Comparison of ENCODE assay signal across 17 cellular contexts in the genomic region with DNA sequence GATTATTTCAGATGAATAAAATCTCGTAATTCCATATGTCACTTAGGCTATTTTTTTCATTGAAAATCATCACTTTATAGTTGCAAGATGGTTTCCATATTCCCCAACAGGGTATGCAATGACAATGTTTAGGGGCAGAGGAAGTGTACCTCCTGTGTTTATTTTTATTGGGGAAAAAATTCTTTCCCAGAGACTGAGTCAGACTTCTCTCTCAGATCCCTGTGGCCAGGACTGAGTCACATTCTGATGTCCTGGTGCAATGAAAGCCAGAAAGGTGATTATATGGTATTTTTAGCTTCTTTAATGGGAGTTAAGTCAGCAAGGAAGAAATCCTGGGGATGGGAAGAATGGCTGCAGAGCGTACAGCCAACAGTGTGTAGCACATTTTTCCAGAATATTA.
DNase-seq lines count a peak whose midpoint lies in the region; ATAC-seq and TF ChIP-seq lines count a peak whose summit lies in the region.
"Had no signal": no experiment of that assay in that cellular context is flagged by ENCODE, and none has a peak within 500 bp of the region (broad histone marks: within the 10 kb centered on the region; RNA-seq: fewer than 3 reads in every experiment).

No MANE protein-coding gene starts in this region.

- no peak overlapping the region for H3K18ac ChIP-seq in mesenchymal stem cell (ENCODE audit: low read depth in 1 of 2, low read length in 2 of 2)

- H2AFZ ChIP-seq in mesenchymal stem cell (ENCODE audit: low read depth, low read length): no peak overlapping the region

- peaks cover 15% of the 10 kb centered on the region for H3K4me1 ChIP-seq in SJSA1 (replicated peaks)
- no peaks in the 10 kb centered on the region for H3K4me1 ChIP-seq in mesenchymal stem cell (ENCODE audit: control insufficient read depth, insufficient read depth, low read depth, low read length)
- no peaks in the 10 kb centered on the region for H3K4me1 ChIP-seq in A673 (ENCODE audit: insufficient read depth, low read length, poor library complexity, severe bottlenecking)

- H3K14ac ChIP-seq in mesenchymal stem cell (ENCODE audit: low read length in 2 of 2): no peak overlapping the region

- no TSS peak for BruUV-seq in A673 (replicated peaks; lab: Mats Ljungman, UMichigan)

- H3K9ac ChIP-seq in mesenchymal stem cell (ENCODE audit: low read length): no peak overlapping the region
- H3K9ac ChIP-seq: SK-N-SH had no signal

- no peak overlapping the region for H2BK5ac ChIP-seq in mesenchymal stem cell (ENCODE audit: low read depth, low read length, poor library complexity, severe bottlenecking)

- DNase-seq in ELR (ENCODE audit: low read depth) (peak; percentile 4), LHCN-M2 (ENCODE audit: low read depth) (peak; percentile 82), SJSA1 (ENCODE audit: low read depth in 1 of 2, low spot score in 2 of 2) (peak; percentile 52 to 64), iris pigment epithelial cell (ENCODE audit: low read depth) (peak; percentile 6), mesenchymal stem cell (no peak), A673 (ENCODE audit: low spot score) (no peak)
- DNase-seq in stimulated activated CD4-positive, alpha-beta T cell treated with anti-CD3 and anti-CD28 coated beads, Interleukin-2, amount 100 ng/mL, for 48 hours: no peak
- DNase-seq: CD4-positive, CD25-positive, alpha-beta regulatory T cell; EL; H9; NCI-H1092 treated with DMSO at 0.1 percent for 48 hours; NCI-H2081 treated with DMSO at 0.1 percent for 48 hours; NCI-H2227 treated with DMSO at 0.1 percent for 48 hours; NCI-H526; SK-N-SH; T-cell had no signal

- H3K9me3 ChIP-seq in SJSA1 (replicated peaks): no peaks in the 10 kb centered on the region
- peaks cover 11% of the 10 kb centered on the region for H3K9me3 ChIP-seq in mesenchymal stem cell (ENCODE audit: control insufficient read depth, low read length)
- peaks cover 23% of the 10 kb centered on the region for H3K9me3 ChIP-seq in A673 (ENCODE audit: low read depth, low read length, poor library complexity, severe bottlenecking)
- H3K9me3 ChIP-seq: SK-N-SH had no signal

- H3K36me3 ChIP-seq in SJSA1 (no peaks in the 10 kb centered on the region), mesenchymal stem cell (ENCODE audit: control insufficient read depth in 1 of 2, insufficient read depth in 2 of 2, low read depth in 1 of 2, low read length in 2 of 2) (no peaks in the 10 kb centered on the region), A673 (ENCODE audit: insufficient read depth, low read length, poor library complexity, severe bottlenecking) (no peaks in the 10 kb centered on the region)

- no peak overlapping the region for H3K4me2 ChIP-seq in mesenchymal stem cell (ENCODE audit: low read length, poor library complexity, severe bottlenecking)
- H3K4me2 ChIP-seq: SK-N-SH had no signal

- no peak overlapping the region for H2BK120ac ChIP-seq in mesenchymal stem cell (ENCODE audit: low read depth, low read length)

- no peak for ATAC-seq in GM18505 (IDR thresholded peaks at IDR 0.05; ENCODE audit: unreplicated experiment)
- ATAC-seq: T-cell had no signal

- intact Hi-C loops in A673 (cut with micrococcal nuclease; ENCODE audit: unreplicated experiment): no loop called here

- H3K23ac ChIP-seq in mesenchymal stem cell (ENCODE audit: low read length in 2 of 2): no peak overlapping the region

- no peaks in the 10 kb centered on the region for H3K79me1 ChIP-seq in mesenchymal stem cell (replicated peaks; ENCODE audit: low read length, poor library complexity, severe bottlenecking)

- POLR2A ChIA-PET in A673 (lab: Charles Lee; ENCODE audit: low non-redundant PET): no interaction called here

- TF ChIP-seq POLR2A in GM18505 (IDR thresholded peaks at IDR 0.05; ENCODE audit: borderline replicate concordance, extremely low read depth, insufficient read depth, insufficient read length): no peak

- no peak overlapping the region for H4K8ac ChIP-seq in mesenchymal stem cell (ENCODE audit: low read length)

- H3K4ac ChIP-seq in mesenchymal stem cell (ENCODE audit: low read depth in 1 of 2, low read length in 2 of 2): no peak overlapping the region

- no CpG with 5 or more reads among the region's 2 CpGs for WGBS in mesenchymal stem cell

- H2BK15ac ChIP-seq in mesenchymal stem cell (ENCODE audit: low read depth, poor library complexity, severe bottlenecking): no peak overlapping the region

- H2AK5ac ChIP-seq in mesenchymal stem cell (ENCODE audit: low read length, severe bottlenecking): no peak overlapping the region

- TF ChIP-seq CTCF in A673 (conservative IDR thresholded peaks at IDR 0.05; ENCODE audit: low read depth, low read length): no peak

- peak overlapping the region; percentile 59 for H3K27ac ChIP-seq in SJSA1
- no peak overlapping the region for H3K27ac ChIP-seq in mesenchymal stem cell (ENCODE audit: low read length, poor library complexity, severe bottlenecking)
- no peak overlapping the region for H3K27ac ChIP-seq in A673 (ENCODE audit: low read depth, low read length, poor library complexity, severe bottlenecking)

- H3K27me3 ChIP-seq in SJSA1 (replicated peaks): no peaks in the 10 kb centered on the region; the same call in 1 of the 2 replicates
- no peaks in the 10 kb centered on the region for H3K27me3 ChIP-seq in mesenchymal stem cell (ENCODE audit: control insufficient read depth in 1 of 2, insufficient read depth in 1 of 2, low read length in 2 of 2)
- H3K27me3 ChIP-seq in A673 (replicated peaks; ENCODE audit: insufficient read depth, low read depth, low read length, poor library complexity): no peaks in the 10 kb centered on the region

- CTCF ChIA-PET in A673 (lab: Charles Lee): no interaction called here

- no peak overlapping the region for H4K91ac ChIP-seq in mesenchymal stem cell (ENCODE audit: low read length)

- H2BK12ac ChIP-seq in mesenchymal stem cell (ENCODE audit: low read length in 2 of 2): no peak overlapping the region

- H3K4me3 ChIP-seq in SJSA1: no peak overlapping the region
- no peak overlapping the region for H3K4me3 ChIP-seq in mesenchymal stem cell (ENCODE audit: insufficient read depth in 1 of 2, low read depth in 1 of 2, low read length in 2 of 2)
- no peak overlapping the region for H3K4me3 ChIP-seq in A673 (ENCODE audit: low read depth, low read length, poor library complexity, severe bottlenecking)

Comparison
In these comparisons a context has a peak if more than half of its experiments do, and no peak if none do; other contexts are left out.
1. DNase-seq: peak in ELR (single experiment), LHCN-M2 (single experiment), SJSA1 (2 of 2) and iris pigment epithelial cell (single experiment); none in stimulated activated CD4-positive, alpha-beta T cell treated with anti-CD3 and anti-CD28 coated beads, Interleukin-2, amount 100 ng/mL, for 48 hours (0 of 2), mesenchymal stem cell (single experiment) and A673 (single experiment).